In the genomic region with DNA sequence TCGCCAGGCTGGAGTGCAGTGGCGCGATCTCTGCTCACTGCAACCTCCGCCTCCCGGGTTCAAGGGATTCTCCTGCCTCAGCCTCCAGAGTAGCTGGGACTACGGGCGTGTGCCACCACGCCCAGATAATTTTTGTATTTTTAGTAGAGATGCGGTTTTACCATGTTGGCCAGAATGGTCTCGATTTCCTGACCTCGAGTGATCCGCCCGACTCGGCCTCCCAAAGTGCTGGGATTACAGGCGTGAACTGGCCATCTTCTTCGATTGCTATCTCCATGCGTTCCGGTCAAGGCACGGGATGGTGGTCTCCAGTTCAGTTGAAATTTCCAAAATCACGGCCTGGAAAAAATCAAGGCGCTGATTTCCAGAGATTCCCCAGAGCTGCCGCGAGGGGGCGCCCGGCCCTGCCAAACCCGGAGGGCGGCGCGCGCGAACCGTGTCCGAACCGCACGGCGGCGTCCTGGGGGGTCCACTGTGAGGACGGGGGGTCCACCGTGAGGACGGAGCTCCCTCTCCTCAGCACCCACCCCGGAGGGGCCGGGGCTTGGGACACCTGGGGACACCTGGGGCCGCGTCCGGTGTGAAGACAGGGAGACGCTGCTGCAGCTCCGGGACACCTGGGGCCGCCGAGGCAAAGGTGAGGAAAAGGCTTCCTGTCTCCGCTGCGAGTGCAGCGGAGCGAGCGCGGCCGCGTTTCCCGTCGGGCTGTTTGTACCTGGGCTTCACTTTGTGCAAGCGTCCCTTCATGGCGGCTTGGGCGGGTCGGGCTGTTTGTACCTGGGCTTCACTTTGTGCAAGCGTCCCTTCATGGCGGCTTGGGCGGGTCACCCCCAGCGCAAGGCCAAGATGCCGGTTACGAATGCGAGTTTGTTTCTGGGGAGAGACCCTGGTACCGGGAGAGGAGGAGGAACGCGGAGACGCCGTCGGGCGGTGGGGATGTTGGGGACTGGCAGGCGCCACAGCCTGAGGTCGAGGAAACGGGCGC, we compare ENCODE assay signal across 8 cellular contexts.
DNase-seq lines count a peak whose midpoint lies in the region; ATAC-seq and TF ChIP-seq lines count a peak whose summit lies in the region.
"Not testable (repeated sequence)": the region's sequence is repeated elsewhere in the genome, so short reads cannot be mapped to it uniquely, and the experiment has no call there.

No MANE protein-coding gene starts in this region.

- not testable (repeated sequence) for H3K27me3 Mint-ChIP-seq in Caco-2 (ENCODE audit: insufficient read depth, unreplicated experiment); IgD-negative memory B cell
- peaks cover 3 to 16% of the 10 kb centered on the region in 2 donors for H3K27me3 Mint-ChIP-seq in T-cell

- H3K9me3 Mint-ChIP-seq in Caco-2 (ENCODE audit: unreplicated experiment); IgD-negative memory B cell; T-cell: not testable (repeated sequence)

- H3K9me3 ChIP-seq in Caco-2; duodenal mucosa (ENCODE audit: control insufficient read depth in 1 of 2, low read length in 2 of 2); iPS-15b (ENCODE audit: control insufficient read depth, insufficient read depth, low read length); neutrophil; subcutaneous abdominal adipose tissue (ENCODE audit: control insufficient read depth in 5 of 5, low read length in 5 of 5): not testable (repeated sequence)

- BruUV-seq in Caco-2 (replicated peaks; lab: Mats Ljungman, UMichigan), result not testable (repeated sequence)

- H3K27ac Mint-ChIP-seq in Caco-2 (ENCODE audit: unreplicated experiment) (peak overlapping the region; percentile 90), IgD-negative memory B cell (peak overlapping the region in 2 of 3 donors; percentile 39 to 78)
- H3K27ac Mint-ChIP-seq in T-cell, result not testable (repeated sequence)

- intact Hi-C loops in Caco-2 (cut with micrococcal nuclease; ENCODE audit: unreplicated experiment), result not testable (repeated sequence)

- H3K4me1 Mint-ChIP-seq in Caco-2 (ENCODE audit: low read depth, unreplicated experiment); IgD-negative memory B cell; T-cell: not testable (repeated sequence)

- peak; percentile 66 to 85 (median 78) for ATAC-seq in T-cell (replicated peaks in 1 of 4)

- H3K4me1 ChIP-seq in Caco-2; duodenal mucosa (ENCODE audit: control insufficient read depth in 1 of 2, insufficient read depth in 2 of 2, low read length in 2 of 2); iPS-15b (ENCODE audit: control insufficient read depth, insufficient read depth, low read length); neutrophil (ENCODE audit: control insufficient read depth in 1 of 2, insufficient read depth in 1 of 2, low read depth in 1 of 2, low read length in 1 of 2); subcutaneous abdominal adipose tissue (ENCODE audit: control insufficient read depth in 5 of 5, insufficient read depth in 5 of 5, low read length in 5 of 5): not testable (repeated sequence)

- peaks cover 15% of the 10 kb centered on the region for H3K36me3 Mint-ChIP-seq in Caco-2 (ENCODE audit: insufficient read depth, unreplicated experiment)
- not testable (repeated sequence) for H3K36me3 Mint-ChIP-seq in IgD-negative memory B cell, T-cell

- CTCF ChIA-PET in Caco-2 (lab: Charles Lee); T-cell (lab: Charles Lee): not testable (repeated sequence)

- not testable (repeated sequence) for H3K36me3 ChIP-seq in Caco-2 (ENCODE audit: control insufficient read depth, insufficient read depth, low read length); duodenal mucosa (ENCODE audit: control insufficient read depth in 1 of 2, insufficient read depth in 2 of 2, low read length in 2 of 2); iPS-15b (ENCODE audit: control insufficient read depth, insufficient read depth, low read length); neutrophil; subcutaneous abdominal adipose tissue (ENCODE audit: control insufficient read depth in 5 of 5, insufficient read depth in 5 of 5, low read length in 5 of 5)

- H3K4me3 ChIP-seq in Caco-2 (ENCODE audit: low read depth, low read length), result peak overlapping the region; percentile 65
- H3K4me3 ChIP-seq in duodenal mucosa (ENCODE audit: low read depth in 1 of 2, low read length in 2 of 2), result peak overlapping the region; percentile 15 to 64
- peak overlapping the region; percentile 32 for H3K4me3 ChIP-seq in iPS-15b (ENCODE audit: low read depth, low read length)
- H3K4me3 ChIP-seq in neutrophil (ENCODE audit: low read depth in 1 of 2, low read length in 1 of 2), result peak overlapping the region; percentile 69 to 70
- H3K4me3 ChIP-seq in subcutaneous abdominal adipose tissue (ENCODE audit: low read depth in 1 of 5, low read length in 5 of 5), result peak overlapping the region in 3 of 5 donors; percentile 47 to 62 (median 48)

- not testable (repeated sequence) for H3K9ac ChIP-seq in duodenal mucosa (ENCODE audit: low read depth in 1 of 2, low read length in 2 of 2); subcutaneous abdominal adipose tissue (ENCODE audit: low read length in 5 of 5)
- peak overlapping the region; percentile 24 for H3K9ac ChIP-seq in iPS-15b (ENCODE audit: low read depth, low read length)

- DNase-seq in Caco-2 (peak; percentile 62 to 63), T-cell (peak in 24 of 34 experiments; percentile 2 to 55 (median 30))
- peak; percentile 16 for DNase-seq in activated effector memory CD4-positive, alpha-beta T cell treated with Interleukin-2 at 50 U/mL for 16 hours

- POLR2A ChIA-PET in Caco-2 (lab: Charles Lee); T-cell (lab: Charles Lee): not testable (repeated sequence)

- not testable (repeated sequence) for H3K27me3 ChIP-seq in Caco-2 (replicated peaks; ENCODE audit: control insufficient read depth, insufficient read depth, low read length); duodenal mucosa (ENCODE audit: control insufficient read depth in 1 of 2, insufficient read depth in 2 of 2, low read length in 2 of 2); iPS-15b (ENCODE audit: control insufficient read depth, insufficient read depth, low read length); subcutaneous abdominal adipose tissue (ENCODE audit: control insufficient read depth in 5 of 5, insufficient read depth in 4 of 5, low read length in 5 of 5)
- H3K27me3 ChIP-seq in neutrophil, result peaks cover 29% of the 10 kb centered on the region

- H3K4me3 Mint-ChIP-seq in Caco-2 (ENCODE audit: unreplicated experiment) (peak overlapping the region; percentile 90), IgD-negative memory B cell (peak overlapping the region; percentile 68 to 90 (median 86)), T-cell (peak overlapping the region; percentile 63 to 78 (median 72))

- TF ChIP-seq CTCF in Caco-2 (IDR thresholded peaks at IDR 0.05; ENCODE audit: insufficient read depth in 1 of 2, low read depth in 1 of 2, low read length in 1 of 2, severe bottlenecking in 1 of 2, unreplicated experiment in 1 of 2) (peak; percentile 30 to 81), neutrophil (IDR thresholded peaks at IDR 0.05) (peak; percentile 80)

- H3K27ac ChIP-seq in duodenal mucosa (ENCODE audit: low read depth, low read length); subcutaneous abdominal adipose tissue (ENCODE audit: low read depth, low read length): not testable (repeated sequence)
- H3K27ac ChIP-seq in neutrophil, result peak overlapping the region; percentile 6
